Comparison of ENCODE assay signal across 22 cellular contexts in genomic region chr5:57754616-57755015, GRCh38.
A peak's percentile ranks its signal among the peaks of the same experiment; 100 is the strongest.
DNase-seq lines count a peak whose midpoint lies in the region; FAIRE-seq and TF ChIP-seq lines count a peak whose summit lies in the region.
"Had no signal": no experiment of that assay in that cellular context is flagged by ENCODE, and none has a peak within 500 bp of the region (broad histone marks: within the 10 kb centered on the region; RNA-seq: fewer than 3 reads in every experiment).

No MANE protein-coding gene starts in this region.

- TF ChIP-seq CTCF in MCF 10A (IDR thresholded peaks at IDR 0.05; ENCODE audit: unreplicated experiment): no peak
- no peak for TF ChIP-seq CTCF in breast epithelium (IDR thresholded peaks at IDR 0.05)
- TF ChIP-seq CTCF in bronchial epithelial cell (IDR thresholded peaks at IDR 0.05; ENCODE audit: insufficient read depth, low read length, severe bottlenecking): no peak
- no peak for TF ChIP-seq CTCF in foreskin fibroblast (IDR thresholded peaks at IDR 0.05; ENCODE audit: low read depth, low read length)

- no TSS peak for BruUV-seq in MCF 10A (replicated peaks; lab: Mats Ljungman, UMichigan)

- DNase-seq in MCF 10A (ENCODE audit: unreplicated experiment) (peak; percentile 18), breast epithelium (ENCODE audit: low spot score in 2 of 2) (no peak), bronchial epithelial cell (ENCODE audit: low read depth) (peak; percentile 67), foreskin fibroblast (peak; percentile 30 to 36), COLO829 (ENCODE audit: low spot score) (no peak), RKO (ENCODE audit: low spot score) (no peak), KG1 (lab: John Stamatoyannopoulos, UW) (no peak), NCI-H1417 (lab: John Stamatoyannopoulos, UW) (no peak)
- DNase-seq: BE2C; Caco-2; CD4-positive, CD25-positive, alpha-beta regulatory T cell; DMS153; GF-D8; NCI-H1417 treated with DMSO at 0.1 percent for 48 hours; NCI-H187 treated with DMSO at 0.1 percent for 48 hours; NCI-H345; NCI-H524 treated with DMSO at 0.1 percent for 48 hours had no signal

- H3K27me3 Mint-ChIP-seq in MCF 10A (ENCODE audit: insufficient read depth, unreplicated experiment): no peaks in the 10 kb centered on the region
- H3K27me3 Mint-ChIP-seq: CD4-positive, CD25-positive, alpha-beta regulatory T cell had no signal

- no peaks in the 10 kb centered on the region for H3K36me3 ChIP-seq in breast epithelium
- H3K36me3 ChIP-seq in bronchial epithelial cell (ENCODE audit: control insufficient read depth, insufficient read depth, low read length): no peaks in the 10 kb centered on the region
- H3K36me3 ChIP-seq: BE2C had no signal

- H3K27me3 ChIP-seq in breast epithelium: no peaks in the 10 kb centered on the region
- no peaks in the 10 kb centered on the region for H3K27me3 ChIP-seq in bronchial epithelial cell (ENCODE audit: control insufficient read depth, insufficient read depth, low read length)
- H3K27me3 ChIP-seq: BE2C had no signal

- POLR2A ChIA-PET in MCF 10A (lab: Yijun Ruan, JAX): no interaction called here

- no peak overlapping the region for H3K27ac ChIP-seq in breast epithelium
- H3K27ac ChIP-seq: 22Rv1 had no signal

- peak overlapping the region; percentile 14 for H3K27ac Mint-ChIP-seq in MCF 10A (ENCODE audit: low read depth, unreplicated experiment)
- H3K27ac Mint-ChIP-seq: CD4-positive, CD25-positive, alpha-beta regulatory T cell; GM23338 had no signal

- H3K4me3 Mint-ChIP-seq in MCF 10A (ENCODE audit: unreplicated experiment): no peak overlapping the region
- H3K4me3 Mint-ChIP-seq: CD4-positive, CD25-positive, alpha-beta regulatory T cell; GM23338 had no signal

- TF ChIP-seq POLR2A in breast epithelium (IDR thresholded peaks at IDR 0.05): no peak

- intact Hi-C loops in MCF 10A (cut with micrococcal nuclease) (loop anchor here (5.0 kb wide), 1 partner anchor 102 kb away; no protein-coding TSS in a partner anchor), breast epithelium (cut with DNase I; ENCODE audit: low total_unique reads) (no loop called here)

- H3K4me1 ChIP-seq in breast epithelium: no peaks in the 10 kb centered on the region
- H3K4me1 ChIP-seq: BE2C, Caco-2 had no signal

- peaks cover 14% of the 10 kb centered on the region for H3K4me1 Mint-ChIP-seq in MCF 10A (ENCODE audit: insufficient read depth, unreplicated experiment)
- H3K4me1 Mint-ChIP-seq: CD4-positive, CD25-positive, alpha-beta regulatory T cell; GM23338 had no signal

- CTCF ChIA-PET in MCF 10A (lab: Yijun Ruan, JAX): interaction anchor here (0.8 to 1.6 kb wide), 5 partner anchors 13 to 456 kb away, joined by 3 to 7 read pairs (median 4); no protein-coding TSS in a partner anchor

- H3K36me3 Mint-ChIP-seq in MCF 10A (ENCODE audit: insufficient read depth, unreplicated experiment): peaks cover 4% of the 10 kb centered on the region
- H3K36me3 Mint-ChIP-seq: CD4-positive, CD25-positive, alpha-beta regulatory T cell had no signal

- H3K4me3 ChIP-seq in breast epithelium: no peak overlapping the region
- no peak overlapping the region for H3K4me3 ChIP-seq in bronchial epithelial cell (ENCODE audit: low read depth, low read length)
- H3K4me3 ChIP-seq in foreskin fibroblast (ENCODE audit: low read depth in 1 of 2, low read length in 2 of 2): no peak overlapping the region
- H3K4me3 ChIP-seq: GM12878, GM23338, K562 had no signal

- no peaks in the 10 kb centered on the region for H3K9me3 ChIP-seq in breast epithelium
- H3K9me3 ChIP-seq: BE2C, Caco-2 had no signal

- FAIRE-seq in bronchial epithelial cell (lab: Jason Lieb, UNC): peak; percentile 36
- FAIRE-seq: GM12878, GM19239, K562 had no signal

- H3K9me3 Mint-ChIP-seq in MCF 10A (ENCODE audit: unreplicated experiment): no peaks in the 10 kb centered on the region
- H3K9me3 Mint-ChIP-seq: GM23338 had no signal

Comparison
In these comparisons a context has a peak if more than half of its experiments do, and no peak if none do; other contexts are left out.
1. DNase-seq: peak in MCF 10A (single experiment), bronchial epithelial cell (single experiment) and foreskin fibroblast (2 of 2); none in breast epithelium (0 of 2), COLO829 (single experiment), RKO (single experiment), KG1 (single experiment) and NCI-H1417 (0 of 3).